Comparison of ENCODE assay signal across 8 cellular contexts in genomic region chr20:47205577-47206123, GRCh38.
A peak's percentile ranks its signal among the peaks of the same experiment; 100 is the strongest.
DNase-seq lines count a peak whose midpoint lies in the region; ATAC-seq and TF ChIP-seq lines count a peak whose summit lies in the region.

No MANE protein-coding gene starts in this region.

- TF ChIP-seq POLR2A in IMR-90 (IDR thresholded peaks at IDR 0.05; ENCODE audit: low read depth, low read length) (no peak), Peyer's patch (IDR thresholded peaks at IDR 0.05) (no peak)

- H2AK9ac ChIP-seq in IMR-90 (replicated peaks; ENCODE audit: low read depth, low read length, poor library complexity) = peak overlapping the region; percentile 7

- no peak overlapping the region for H3K4me2 ChIP-seq in IMR-90 (ENCODE audit: low read depth, low read length)

- H3K27ac ChIP-seq in IMR-90 (ENCODE audit: insufficient read depth, low read length) = no peak overlapping the region
- no peak overlapping the region for H3K27ac ChIP-seq in Peyer's patch
- H3K27ac ChIP-seq in upper lobe of right lung = no peak overlapping the region

- peak; percentile 83 for ATAC-seq in IMR-90 (ENCODE audit: low read depth)
- peak; percentile 77 for ATAC-seq in left colon
- peak; percentile 92 for ATAC-seq in upper lobe of right lung

- H4K91ac ChIP-seq in IMR-90 (ENCODE audit: insufficient read depth, low read depth, low read length) = peak overlapping the region; percentile 66

- CTCF ChIA-PET in IMR-90 (lab: Yijun Ruan, JAX) = interaction anchor here (0.6 to 1.9 kb wide), 7 partner anchors 9 to 450 kb away, joined by 3 to 17 read pairs (median 3); no protein-coding TSS in a partner anchor

- peak overlapping the region; percentile 29; the same call in 1 of the 2 replicates for H3K23ac ChIP-seq in IMR-90 (ENCODE audit: low read depth, low read length)

- peak; percentile 63 for TF ChIP-seq CTCF in IMR-90 (conservative IDR thresholded peaks at IDR 0.05; ENCODE audit: low read depth, low read length)
- TF ChIP-seq CTCF in Peyer's patch (IDR thresholded peaks at IDR 0.05) = peak in 4 of 6 experiments; percentile 6 to 48 (median 46)
- TF ChIP-seq CTCF in cardiac fibroblast (IDR thresholded peaks at IDR 0.05; ENCODE audit: low read depth, low read length) = peak; percentile 90
- TF ChIP-seq CTCF in upper lobe of right lung (IDR thresholded peaks at IDR 0.05) = peak; percentile 88

- peak; percentile 25 to 60 for DNase-seq in NCI-H446 (lab: John Stamatoyannopoulos, UW)
- no peak for DNase-seq in NCI-H446 treated with DMSO at 0.1 percent for 48 hours (lab: John Stamatoyannopoulos, UW)
- DNase-seq in IMR-90 = peak; percentile 79
- peak in 1 of 3 donors; percentile 54 for DNase-seq in Peyer's patch
- peak; percentile 90 to 91 for DNase-seq in cardiac fibroblast (ENCODE audit: low read depth in 2 of 2)
- peak; percentile 34 to 71 for DNase-seq in left colon
- peak; percentile 78 for DNase-seq in upper lobe of right lung
- no peak for DNase-seq in activated effector memory CD4-positive, alpha-beta T cell treated with Interleukin-2 at 50 U/mL for 16 hours

- H3K36me3 ChIP-seq in IMR-90 (ENCODE audit: control insufficient read depth, insufficient read depth, low read length) (peaks cover 18% of the 10 kb centered on the region), Peyer's patch (peaks cover 0 to 23% (median 0%) of the 10 kb centered on the region in 3 donors), upper lobe of right lung (peaks cover 26% of the 10 kb centered on the region)

- BruUV-seq in IMR-90 (replicated peaks; lab: Mats Ljungman, UMichigan) = no TSS peak

- peak overlapping the region in 1 of 2 experiments; percentile 62; a peak in 1 of 4 replicates for H4K8ac ChIP-seq in IMR-90 (ENCODE audit: low read depth in 2 of 2, low read length in 2 of 2)

- in situ Hi-C loops in IMR-90 (cut with MboI; ENCODE audit: low sequenced_read_pairs) = loop anchor here (10.0 kb wide), 1 partner anchor 451 kb away; no protein-coding TSS in a partner anchor

- H3K9me3 ChIP-seq in IMR-90 (ENCODE audit: control insufficient read depth, insufficient read depth, low read length) (no peaks in the 10 kb centered on the region), Peyer's patch (no peaks in the 10 kb centered on the region), upper lobe of right lung (no peaks in the 10 kb centered on the region)

- POLR2A ChIA-PET in IMR-90 (lab: Charles Lee; ENCODE audit: unreplicated experiment) = no interaction called here

- H3K79me1 ChIP-seq in IMR-90 (ENCODE audit: low read depth in 1 of 2, low read length in 2 of 2) = peaks cover 0 to 19% of the 10 kb centered on the region in 2 experiments; a peak in 2 of 4 replicates

- peak overlapping the region; percentile 68 for H2AFZ ChIP-seq in IMR-90 (replicated peaks; ENCODE audit: low read length, poor library complexity)

- intact Hi-C loops in IMR-90 (cut with micrococcal nuclease) = loop anchor here (2.0 kb wide), 2 partner anchors 297 to 415 kb away; no protein-coding TSS in a partner anchor
- intact Hi-C loops in left colon (cut with DNase I, micrococcal nuclease) = no loop called here
- intact Hi-C loops in upper lobe of right lung (cut with DNase I) = no loop called here

- no peak overlapping the region for H2BK5ac ChIP-seq in IMR-90 (ENCODE audit: low read depth, low read length, poor library complexity, severe bottlenecking)

- peak overlapping the region; percentile 59; the same call in 1 of the 2 replicates for H2AK5ac ChIP-seq in IMR-90 (ENCODE audit: low read depth, low read length)

- H3K4me1 ChIP-seq in IMR-90 (ENCODE audit: control insufficient read depth, insufficient read depth, low read length) (peaks cover 2% of the 10 kb centered on the region; the same call in 1 of the 2 replicates), Peyer's patch (no peaks in the 10 kb centered on the region), upper lobe of right lung (no peaks in the 10 kb centered on the region)

- no peak overlapping the region for H3K18ac ChIP-seq in IMR-90 (ENCODE audit: low read depth, low read length)

- peak overlapping the region; percentile 75; the same call in 1 of the 2 replicates for H3K4ac ChIP-seq in IMR-90 (ENCODE audit: low read depth, low read length)

- H3K9me1 ChIP-seq in IMR-90 (ENCODE audit: insufficient read depth, low read length) = peaks cover 27% of the 10 kb centered on the region; the same call in 1 of the 2 replicates

- TF ChIP-seq RAD21 in IMR-90 (IDR thresholded peaks at IDR 0.05; ENCODE audit: low read length) = peak; percentile 65

- H3K4me3 ChIP-seq in IMR-90 (ENCODE audit: insufficient read depth, low read depth, low read length) = no peak overlapping the region
- H3K4me3 ChIP-seq in Peyer's patch = no peak overlapping the region
- H3K4me3 ChIP-seq in cardiac fibroblast (replicated peaks in 1 of 2; ENCODE audit: low read depth in 2 of 2, low read length in 2 of 2) = no peak overlapping the region
- H3K4me3 ChIP-seq in upper lobe of right lung = no peak overlapping the region

- no peaks in the 10 kb centered on the region for H3K27me3 ChIP-seq in IMR-90 (ENCODE audit: control insufficient read depth, insufficient read depth, low read length)
- no peaks in the 10 kb centered on the region for H3K27me3 ChIP-seq in Peyer's patch
- no peaks in the 10 kb centered on the region for H3K27me3 ChIP-seq in upper lobe of right lung

- H2BK15ac ChIP-seq in IMR-90 (ENCODE audit: low read depth, low read length) = no peak overlapping the region; the same call in 2 of the 3 replicates

- no peak overlapping the region for H3K56ac ChIP-seq in IMR-90 (ENCODE audit: extremely low read depth, insufficient read depth, low read length)

- H4K20me1 ChIP-seq in IMR-90 (ENCODE audit: insufficient read depth, low read length) = no peaks in the 10 kb centered on the region; the same call in none of the 2 replicates

- 0 out of 2 replicates have a peak overlapping the region, but pooled peaks have one; percentile 4 for H4K5ac ChIP-seq in IMR-90 (ENCODE audit: low read depth, low read length)

- H2BK120ac ChIP-seq in IMR-90 (ENCODE audit: low read depth, low read length) = peak overlapping the region; percentile 14; the same call in 1 of the 2 replicates

- dilution Hi-C loops in IMR-90 (cut with HindIII; ENCODE audit: low sequenced_read_pairs, unreplicated experiment) = no loop called here

- H2BK20ac ChIP-seq in IMR-90 (ENCODE audit: low read depth, low read length) = peak overlapping the region; percentile 63; the same call in 1 of the 2 replicates

- H3K14ac ChIP-seq in IMR-90 (replicated peaks; ENCODE audit: low read depth, low read length) = peak overlapping the region; percentile 31; the same call in 1 of the 2 replicates

- no peak overlapping the region for H3K9ac ChIP-seq in IMR-90 (ENCODE audit: low read depth, low read length)

- WGBS in IMR-90 (ENCODE audit: extremely low coverage in 2 of 2, insufficient read length in 1 of 2), 2 experiments = 71% methylated on average over 7 of the region's 9 CpGs; no CpG with 5 or more reads in 1 of the 2 experiments

TF ChIP-seq in IMR-90, 13 proteins besides CTCF, POLR2A, EP300 and RAD21:
- TF ChIP-seq MAFK (IDR thresholded peaks at IDR 0.05; ENCODE audit: low read depth, low read length) (no peak), CEBPB (IDR thresholded peaks at IDR 0.05; ENCODE audit: low read depth, low read length) (no peak), RFX5 (IDR thresholded peaks at IDR 0.05; ENCODE audit: low read depth, low read length) (no peak), RCOR1 (IDR thresholded peaks at IDR 0.05; ENCODE audit: insufficient replicate concordance, low read length) (no peak), NFE2L2 (IDR thresholded peaks at IDR 0.05; ENCODE audit: low read depth, low read length) (no peak), MXI1 (IDR thresholded peaks at IDR 0.05; ENCODE audit: borderline replicate concordance, low read depth, low read length) (no peak; the same call in 1 of the 2 replicates), USF2 (IDR thresholded peaks at IDR 0.05; ENCODE audit: low read depth, low read length) (peak; percentile 72), ELK1 (IDR thresholded peaks at IDR 0.05; ENCODE audit: borderline replicate concordance, low read depth, low read length) (no peak), MAZ (IDR thresholded peaks at IDR 0.05; ENCODE audit: borderline replicate concordance, low read depth, low read length) (peak; percentile 22; the same call in 1 of the 2 replicates), FOS (IDR thresholded peaks at IDR 0.05; ENCODE audit: low read depth, low read length) (no peak), SMC3 (IDR thresholded peaks at IDR 0.05; ENCODE audit: low read depth, low read length) (peak; percentile 58)

Comparison
In these comparisons a context has a peak if more than half of its experiments do, and no peak if none do; other contexts are left out.
1. DNase-seq: peak in NCI-H446 (2 of 2), IMR-90 (single experiment), cardiac fibroblast (2 of 2), left colon (2 of 2) and upper lobe of right lung (single experiment); none in NCI-H446 treated with DMSO at 0.1 percent for 48 hours (single experiment) and activated effector memory CD4-positive, alpha-beta T cell treated with Interleukin-2 at 50 U/mL for 16 hours (single experiment).
2. Peak in every context shown above with its lines, with median percentiles within 50 percentile points of each other: ATAC-seq and CTCF ChIP-seq.